In genomic region chr1:94628174-94628843, GRCh38 we compare ENCODE assay signal across 26 cellular contexts.
"Had no signal": no experiment of that assay in that cellular context is flagged by ENCODE, and none has a peak within 500 bp of the region (broad histone marks: within the 10 kb centered on the region; RNA-seq: fewer than 3 reads in every experiment).

No MANE protein-coding gene starts in this region.

- H3K4me3 Mint-ChIP-seq: activated B cell treated with CpG ODN at 0.5 μM for 24 hours; activated CD4-positive, alpha-beta memory T cell treated with anti-CD3 and anti-CD28 coated beads for 36 hours; activated CD4-positive, alpha-beta T cell treated with anti-CD3 and anti-CD28 coated beads, Interleukin-2, amount 10 ng/mL, durations not matched to agents 24 days and 14 days; activated naive CD8-positive, alpha-beta T cell treated with anti-CD3 and anti-CD28 coated beads, Interleukin-2, amount 50 U/mL, for 24 hours; activated T-cell treated with anti-CD3 and anti-CD28 coated beads, Interleukin-2, amount 50 U/mL, for 4 hours; T-helper 17 cell had no signal

- H3K36me3 ChIP-seq: ascending aorta, MG63, Peyer's patch had no signal

- DNase-seq: activated B cell treated with CpG ODN at 0.5 μM for 24 hours; activated CD4-positive, alpha-beta memory T cell treated with anti-CD3 and anti-CD28 coated beads for 36 hours; activated CD4-positive, alpha-beta T cell treated with anti-CD3 and anti-CD28 coated beads for 1 hour; activated CD4-positive, alpha-beta T cell treated with anti-CD3 and anti-CD28 coated beads, Interleukin-2, amount 10 ng/mL, durations not matched to agents 24 days and 14 days; activated CD8-positive, alpha-beta memory T cell treated with anti-CD3 and anti-CD28 coated beads for 24 hours; activated effector memory CD4-positive, alpha-beta T cell treated with anti-CD3 and anti-CD28 coated beads, Interleukin-2, amount 50 U/mL, for 16 hours; activated naive CD4-positive, alpha-beta T cell treated with Interleukin-2 at 50 U/mL for 16 hours; activated naive CD8-positive, alpha-beta T cell treated with anti-CD3 and anti-CD28 coated beads, Interleukin-2, amount 50 U/mL, for 24 hours; activated T-cell treated with anti-CD3 and anti-CD28 coated beads, Interleukin-2, amount 50 U/mL, for 4 hours; amniotic stem cell; body of pancreas; MG63; MV-4-11; NCI-H1092 treated with DMSO at 0.1 percent for 48 hours; NCI-H1417 treated with DMSO at 0.1 percent for 48 hours; NCI-H1694; NCI-H2029; NCI-H345; NCI-H510A; Peyer's patch; SIG-M5; T-helper 17 cell; T-helper 9 cell had no signal

- H3K4me1 Mint-ChIP-seq: activated B cell treated with CpG ODN at 0.5 μM for 24 hours; activated CD4-positive, alpha-beta T cell treated with anti-CD3 and anti-CD28 coated beads, Interleukin-2, amount 10 ng/mL, durations not matched to agents 24 days and 14 days; activated naive CD8-positive, alpha-beta T cell treated with anti-CD3 and anti-CD28 coated beads, Interleukin-2, amount 50 U/mL, for 24 hours had no signal

- H3K4me1 ChIP-seq: ascending aorta, Peyer's patch had no signal

- H3K27me3 ChIP-seq: ascending aorta, body of pancreas, MG63, Peyer's patch had no signal

- H3K9me3 ChIP-seq: ascending aorta, body of pancreas, MG63, Peyer's patch had no signal

- H3K4me3 ChIP-seq: ascending aorta, body of pancreas, MG63, Peyer's patch had no signal

- H3K36me3 Mint-ChIP-seq: activated CD4-positive, alpha-beta memory T cell treated with anti-CD3 and anti-CD28 coated beads for 36 hours; activated naive CD4-positive, alpha-beta T cell treated with anti-CD3 and anti-CD28 coated beads, Interleukin-2, amount 50 U/mL, for 72 hours had no signal

- H3K27ac ChIP-seq: ascending aorta, body of pancreas, Peyer's patch, RWPE1 had no signal

- H3K27ac Mint-ChIP-seq: activated B cell treated with CpG ODN at 0.5 μM for 24 hours; activated CD4-positive, alpha-beta memory T cell treated with anti-CD3 and anti-CD28 coated beads for 36 hours; activated CD4-positive, alpha-beta T cell treated with anti-CD3 and anti-CD28 coated beads, Interleukin-2, amount 10 ng/mL, durations not matched to agents 24 days and 14 days; activated naive CD4-positive, alpha-beta T cell treated with anti-CD3 and anti-CD28 coated beads, Interleukin-2, amount 50 U/mL, for 72 hours; activated naive CD8-positive, alpha-beta T cell treated with anti-CD3 and anti-CD28 coated beads, Interleukin-2, amount 50 U/mL, for 24 hours; T-helper 17 cell had no signal

- ATAC-seq: activated naive CD4-positive, alpha-beta T cell treated with anti-CD3 and anti-CD28 coated beads, Interleukin-2, amount 50 U/mL, for 72 hours; activated naive CD8-positive, alpha-beta T cell treated with anti-CD3 and anti-CD28 coated beads, Interleukin-2, amount 50 U/mL, for 24 hours; activated T-cell treated with anti-CD3 and anti-CD28 coated beads, Interleukin-2, amount 50 U/mL, for 4 hours; body of pancreas; T-helper 17 cell had no signal

- H3K9me3 Mint-ChIP-seq: activated B cell treated with CpG ODN at 0.5 μM for 24 hours; activated CD4-positive, alpha-beta memory T cell treated with anti-CD3 and anti-CD28 coated beads for 36 hours; activated CD4-positive, alpha-beta T cell treated with anti-CD3 and anti-CD28 coated beads, Interleukin-2, amount 10 ng/mL, durations not matched to agents 24 days and 14 days; activated naive CD4-positive, alpha-beta T cell treated with anti-CD3 and anti-CD28 coated beads, Interleukin-2, amount 50 U/mL, for 72 hours; activated naive CD8-positive, alpha-beta T cell treated with anti-CD3 and anti-CD28 coated beads, Interleukin-2, amount 50 U/mL, for 24 hours; activated T-cell treated with anti-CD3 and anti-CD28 coated beads, Interleukin-2, amount 50 U/mL, for 4 hours had no signal
